In genomic region chr19:35401416-35401815, GRCh38 we compare ENCODE assay signal across 1 cellular context.
A peak's percentile ranks its signal among the peaks of the same experiment; 100 is the strongest.
TF ChIP-seq lines count a peak whose summit lies in the region.

No MANE protein-coding gene starts in this region.

TF ChIP-seq in GM12878, 131 proteins besides CTCF, POLR2A, EP300 and RAD21:
- TF ChIP-seq CREB1 (IDR thresholded peaks at IDR 0.05; ENCODE audit: low read depth) (peak; percentile 45; the same call in 1 of the 2 replicates), NR2F1 (conservative IDR thresholded peaks at IDR 0.05) (peak; percentile 80), DPF2 (IDR thresholded peaks at IDR 0.05) (peak; percentile 44; the same call in 1 of the 2 replicates), MTA2 (IDR thresholded peaks at IDR 0.05; ENCODE audit: low read depth) (peak; percentile 35; the same call in 1 of the 2 replicates), ATF7 (IDR thresholded peaks at IDR 0.05; ENCODE audit: low read depth) (peak; percentile 82), GATAD2B (conservative IDR thresholded peaks at IDR 0.05; ENCODE audit: low read depth) (peak; percentile 92), RUNX3 (IDR thresholded peaks at IDR 0.05; ENCODE audit: low read length) (peak; percentile 37; the same call in 1 of the 2 replicates), ATF2 (IDR thresholded peaks at IDR 0.05; ENCODE audit: low read length) (peak; percentile 95), YBX1 (IDR thresholded peaks at IDR 0.05) (peak; percentile 96), ZBED1 (IDR thresholded peaks at IDR 0.05; ENCODE audit: borderline replicate concordance) (peak; percentile 62; the same call in 1 of the 2 replicates), JUNB (IDR thresholded peaks at IDR 0.05) (peak; percentile 45; the same call in 1 of the 2 replicates), EED (IDR thresholded peaks at IDR 0.05; ENCODE audit: low read depth) (peak; percentile 80), BCL11A (IDR thresholded peaks at IDR 0.05; ENCODE audit: low read depth, low read length) (peak; percentile 52; the same call in 1 of the 2 replicates), RB1 (IDR thresholded peaks at IDR 0.05; ENCODE audit: borderline replicate concordance) (peak; percentile 95; the same call in 1 of the 2 replicates), SMAD1 (IDR thresholded peaks at IDR 0.05; ENCODE audit: low read depth, partially characterized antibody) (peak; percentile 28), SKIL (IDR thresholded peaks at IDR 0.05; ENCODE audit: low read depth, poor library complexity, severe bottlenecking) (peak; percentile 82), ZNF217 (IDR thresholded peaks at IDR 0.05) (peak; percentile 78), MTA3 (IDR thresholded peaks at IDR 0.05; ENCODE audit: borderline replicate concordance, low read length) (0 out of 2 replicates have a peak, but pooled peaks have one; percentile 31), NBN (IDR thresholded peaks at IDR 0.05) (peak; percentile 60; the same call in 1 of the 2 replicates), SMARCA5 (IDR thresholded peaks at IDR 0.05) (peak; percentile 65; the same call in 1 of the 2 replicates), MLLT1 (IDR thresholded peaks at IDR 0.05) (0 out of 2 replicates have a peak, but pooled peaks have one; percentile 13), FOXM1 (IDR thresholded peaks at IDR 0.05; ENCODE audit: low read depth, low read length) (peak; percentile 80; the same call in 1 of the 2 replicates), RELB (IDR thresholded peaks at IDR 0.05; ENCODE audit: low read depth) (peak; percentile 61; the same call in 1 of the 2 replicates), TCF12 (IDR thresholded peaks at IDR 0.05; ENCODE audit: low read depth, low read length) (peak; percentile 88), MEF2B (IDR thresholded peaks at IDR 0.05; ENCODE audit: partially characterized antibody, poor library complexity, severe bottlenecking) (peak; percentile 100), ETV6 (conservative IDR thresholded peaks at IDR 0.05 in 1 of 2, IDR thresholded peaks at IDR 0.05 in 1 of 2; ENCODE audit: borderline replicate concordance in 1 of 2, low read depth in 1 of 2) (0 out of 4 replicates have a peak, but pooled peaks of 1 of the 2 experiments have one; percentile 36), NFIC (IDR thresholded peaks at IDR 0.05; ENCODE audit: low read depth, low read length) (peak; percentile 54; the same call in 1 of the 2 replicates), IKZF1 (conservative IDR thresholded peaks at IDR 0.05) (peak; percentile 73), IRF4 (IDR thresholded peaks at IDR 0.05; ENCODE audit: low read depth, low read length) (peak; percentile 15; the same call in 1 of the 2 replicates), IKZF2 (IDR thresholded peaks at IDR 0.05) (peak; percentile 65 to 78)
- TF ChIP-seq, protein P1, sequence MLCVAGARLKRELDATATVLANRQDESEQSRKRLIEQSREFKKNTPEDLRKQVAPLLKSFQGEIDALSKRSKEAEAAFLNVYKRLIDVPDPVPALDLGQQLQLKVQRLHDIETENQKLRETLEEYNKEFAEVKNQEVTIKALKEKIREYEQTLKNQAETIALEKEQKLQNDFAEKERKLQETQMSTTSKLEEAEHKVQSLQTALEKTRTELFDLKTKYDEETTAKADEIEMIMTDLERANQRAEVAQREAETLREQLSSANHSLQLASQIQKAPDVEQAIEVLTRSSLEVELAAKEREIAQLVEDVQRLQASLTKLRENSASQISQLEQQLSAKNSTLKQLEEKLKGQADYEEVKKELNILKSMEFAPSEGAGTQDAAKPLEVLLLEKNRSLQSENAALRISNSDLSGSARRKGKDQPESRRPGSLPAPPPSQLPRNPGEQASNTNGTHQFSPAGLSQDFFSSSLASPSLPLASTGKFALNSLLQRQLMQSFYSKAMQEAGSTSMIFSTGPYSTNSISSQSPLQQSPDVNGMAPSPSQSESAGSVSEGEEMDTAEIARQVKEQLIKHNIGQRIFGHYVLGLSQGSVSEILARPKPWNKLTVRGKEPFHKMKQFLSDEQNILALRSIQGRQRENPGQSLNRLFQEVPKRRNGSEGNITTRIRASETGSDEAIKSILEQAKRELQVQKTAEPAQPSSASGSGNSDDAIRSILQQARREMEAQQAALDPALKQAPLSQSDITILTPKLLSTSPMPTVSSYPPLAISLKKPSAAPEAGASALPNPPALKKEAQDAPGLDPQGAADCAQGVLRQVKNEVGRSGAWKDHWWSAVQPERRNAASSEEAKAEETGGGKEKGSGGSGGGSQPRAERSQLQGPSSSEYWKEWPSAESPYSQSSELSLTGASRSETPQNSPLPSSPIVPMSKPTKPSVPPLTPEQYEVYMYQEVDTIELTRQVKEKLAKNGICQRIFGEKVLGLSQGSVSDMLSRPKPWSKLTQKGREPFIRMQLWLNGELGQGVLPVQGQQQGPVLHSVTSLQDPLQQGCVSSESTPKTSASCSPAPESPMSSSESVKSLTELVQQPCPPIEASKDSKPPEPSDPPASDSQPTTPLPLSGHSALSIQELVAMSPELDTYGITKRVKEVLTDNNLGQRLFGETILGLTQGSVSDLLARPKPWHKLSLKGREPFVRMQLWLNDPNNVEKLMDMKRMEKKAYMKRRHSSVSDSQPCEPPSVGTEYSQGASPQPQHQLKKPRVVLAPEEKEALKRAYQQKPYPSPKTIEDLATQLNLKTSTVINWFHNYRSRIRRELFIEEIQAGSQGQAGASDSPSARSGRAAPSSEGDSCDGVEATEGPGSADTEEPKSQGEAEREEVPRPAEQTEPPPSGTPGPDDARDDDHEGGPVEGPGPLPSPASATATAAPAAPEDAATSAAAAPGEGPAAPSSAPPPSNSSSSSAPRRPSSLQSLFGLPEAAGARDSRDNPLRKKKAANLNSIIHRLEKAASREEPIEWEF (IDR thresholded peaks at IDR 0.05; ENCODE audit: insufficient replicate concordance, low read depth, low read length) = peak; percentile 95
- TF ChIP-seq, protein P2, sequence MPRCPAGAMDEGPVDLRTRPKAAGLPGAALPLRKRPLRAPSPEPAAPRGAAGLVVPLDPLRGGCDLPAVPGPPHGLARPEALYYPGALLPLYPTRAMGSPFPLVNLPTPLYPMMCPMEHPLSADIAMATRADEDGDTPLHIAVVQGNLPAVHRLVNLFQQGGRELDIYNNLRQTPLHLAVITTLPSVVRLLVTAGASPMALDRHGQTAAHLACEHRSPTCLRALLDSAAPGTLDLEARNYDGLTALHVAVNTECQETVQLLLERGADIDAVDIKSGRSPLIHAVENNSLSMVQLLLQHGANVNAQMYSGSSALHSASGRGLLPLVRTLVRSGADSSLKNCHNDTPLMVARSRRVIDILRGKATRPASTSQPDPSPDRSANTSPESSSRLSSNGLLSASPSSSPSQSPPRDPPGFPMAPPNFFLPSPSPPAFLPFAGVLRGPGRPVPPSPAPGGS (IDR thresholded peaks at IDR 0.05; ENCODE audit: borderline replicate concordance, insufficient read depth, low read depth, low read length, poor library complexity, severe bottlenecking) = peak; percentile 99
- TF ChIP-seq, protein P3, sequence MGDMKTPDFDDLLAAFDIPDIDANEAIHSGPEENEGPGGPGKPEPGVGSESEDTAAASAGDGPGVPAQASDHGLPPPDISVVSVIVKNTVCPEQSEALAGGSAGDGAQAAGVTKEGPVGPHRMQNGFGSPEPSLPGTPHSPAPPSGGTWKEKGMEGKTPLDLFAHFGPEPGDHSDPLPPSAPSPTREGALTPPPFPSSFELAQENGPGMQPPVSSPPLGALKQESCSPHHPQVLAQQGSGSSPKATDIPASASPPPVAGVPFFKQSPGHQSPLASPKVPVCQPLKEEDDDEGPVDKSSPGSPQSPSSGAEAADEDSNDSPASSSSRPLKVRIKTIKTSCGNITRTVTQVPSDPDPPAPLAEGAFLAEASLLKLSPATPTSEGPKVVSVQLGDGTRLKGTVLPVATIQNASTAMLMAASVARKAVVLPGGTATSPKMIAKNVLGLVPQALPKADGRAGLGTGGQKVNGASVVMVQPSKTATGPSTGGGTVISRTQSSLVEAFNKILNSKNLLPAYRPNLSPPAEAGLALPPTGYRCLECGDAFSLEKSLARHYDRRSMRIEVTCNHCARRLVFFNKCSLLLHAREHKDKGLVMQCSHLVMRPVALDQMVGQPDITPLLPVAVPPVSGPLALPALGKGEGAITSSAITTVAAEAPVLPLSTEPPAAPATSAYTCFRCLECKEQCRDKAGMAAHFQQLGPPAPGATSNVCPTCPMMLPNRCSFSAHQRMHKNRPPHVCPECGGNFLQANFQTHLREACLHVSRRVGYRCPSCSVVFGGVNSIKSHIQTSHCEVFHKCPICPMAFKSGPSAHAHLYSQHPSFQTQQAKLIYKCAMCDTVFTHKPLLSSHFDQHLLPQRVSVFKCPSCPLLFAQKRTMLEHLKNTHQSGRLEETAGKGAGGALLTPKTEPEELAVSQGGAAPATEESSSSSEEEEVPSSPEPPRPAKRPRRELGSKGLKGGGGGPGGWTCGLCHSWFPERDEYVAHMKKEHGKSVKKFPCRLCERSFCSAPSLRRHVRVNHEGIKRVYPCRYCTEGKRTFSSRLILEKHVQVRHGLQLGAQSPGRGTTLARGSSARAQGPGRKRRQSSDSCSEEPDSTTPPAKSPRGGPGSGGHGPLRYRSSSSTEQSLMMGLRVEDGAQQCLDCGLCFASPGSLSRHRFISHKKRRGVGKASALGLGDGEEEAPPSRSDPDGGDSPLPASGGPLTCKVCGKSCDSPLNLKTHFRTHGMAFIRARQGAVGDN (IDR thresholded peaks at IDR 0.05) = peak; percentile 82; the same call in 1 of the 2 replicates
